ENCODE assay signal across 18 cellular contexts in the genomic region with DNA sequence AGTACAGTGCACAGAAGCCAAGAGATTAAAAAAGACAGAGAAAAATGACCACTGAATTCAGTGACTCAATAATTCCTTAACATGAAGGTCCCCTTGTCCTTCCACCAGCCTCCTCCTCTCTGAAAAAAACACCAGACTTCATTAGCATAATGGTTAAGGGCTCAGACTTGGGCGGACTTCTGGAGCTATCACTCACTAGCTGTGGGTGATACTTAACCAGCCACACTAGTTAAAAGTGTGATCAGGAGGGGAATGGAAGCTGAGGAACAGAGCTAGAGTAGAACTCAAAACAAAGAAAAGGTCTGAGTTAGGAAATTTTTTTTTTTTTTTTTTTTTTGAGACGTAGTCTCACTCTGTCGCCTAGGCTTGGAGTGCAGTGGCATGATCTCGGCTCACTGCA. TPM values are rescaled to one million over a fixed set of nuclear protein-coding genes. Genes with fewer than 3 reads are reported as not detected.
DNase-seq lines count a peak whose midpoint lies in the region; ATAC-seq and TF ChIP-seq lines count a peak whose summit lies in the region.
"Had no signal": no experiment of that assay in that cellular context is flagged by ENCODE, and none has a peak within 500 bp of the region (broad histone marks: within the 10 kb centered on the region; RNA-seq: fewer than 3 reads in every experiment).

No MANE protein-coding gene starts in this region.

- H2AFZ ChIP-seq in smooth muscle cell (ENCODE audit: low read depth), result no peak overlapping the region
- H2AFZ ChIP-seq: PC-9 had no signal

- H3K4me3 Mint-ChIP-seq in activated CD4-positive, alpha-beta T cell treated with anti-CD3 and anti-CD28 coated beads for 36 hours, result no peak overlapping the region
- H3K4me3 Mint-ChIP-seq in T-helper 2 cell treated with Interferon-gamma antibody and Interleukin-4, amounts not matched to agents 5 μg/mL and 100 μg/mL, for 36 hours, result peak overlapping the region; percentile 4
- peak overlapping the region; percentile 47 to 55 for H3K4me3 Mint-ChIP-seq in effector memory CD8-positive, alpha-beta T cell
- H3K4me3 Mint-ChIP-seq: brain, CD14-positive monocyte had no signal

- H3K9me3 ChIP-seq in smooth muscle cell (replicated peaks; ENCODE audit: low read depth), result no peaks in the 10 kb centered on the region
- H3K9me3 ChIP-seq: mucosa of descending colon had no signal

- peak overlapping the region; percentile 51 for H3K27ac Mint-ChIP-seq in activated CD4-positive, alpha-beta T cell treated with anti-CD3 and anti-CD28 coated beads for 36 hours
- H3K27ac Mint-ChIP-seq in T-helper 2 cell treated with Interferon-gamma antibody and Interleukin-4, amounts not matched to agents 5 μg/mL and 100 μg/mL, for 36 hours, result no peak overlapping the region
- peak overlapping the region; percentile 21 to 93 for H3K27ac Mint-ChIP-seq in effector memory CD8-positive, alpha-beta T cell

- H3K4me1 Mint-ChIP-seq in activated CD4-positive, alpha-beta T cell treated with anti-CD3 and anti-CD28 coated beads for 36 hours, result peaks cover 57% of the 10 kb centered on the region
- H3K4me1 Mint-ChIP-seq in T-helper 2 cell treated with Interferon-gamma antibody and Interleukin-4, amounts not matched to agents 5 μg/mL and 100 μg/mL, for 36 hours (ENCODE audit: low read depth), result peaks cover 35% of the 10 kb centered on the region
- peaks cover 39 to 56% of the 10 kb centered on the region in 2 donors for H3K4me1 Mint-ChIP-seq in effector memory CD8-positive, alpha-beta T cell (ENCODE audit: low read depth in 2 of 2)

- intact Hi-C loops in activated CD4-positive, alpha-beta T cell treated with anti-CD3 and anti-CD28 coated beads for 36 hours (cut with DNase I, micrococcal nuclease), result no loop called here

- CTCF ChIA-PET in activated CD4-positive, alpha-beta T cell treated with anti-CD3 and anti-CD28 coated beads for 36 hours (lab: Charles Lee), result interaction anchor here (0.7 to 6.0 kb wide), 7 partner anchors 10 to 240 kb away, joined by 3 to 24 read pairs (median 5); no protein-coding TSS in a partner anchor

- peaks cover 2% of the 10 kb centered on the region for H3K27me3 Mint-ChIP-seq in activated CD4-positive, alpha-beta T cell treated with anti-CD3 and anti-CD28 coated beads for 36 hours
- H3K27me3 Mint-ChIP-seq in T-helper 2 cell treated with Interferon-gamma antibody and Interleukin-4, amounts not matched to agents 5 μg/mL and 100 μg/mL, for 36 hours (ENCODE audit: low read depth), result peaks cover 19% of the 10 kb centered on the region
- no peaks in the 10 kb centered on the region for H3K27me3 Mint-ChIP-seq in effector memory CD8-positive, alpha-beta T cell
- H3K27me3 Mint-ChIP-seq: brain had no signal

- H3F3A ChIP-seq in smooth muscle cell (ENCODE audit: low read depth), result peaks cover 26% of the 10 kb centered on the region

- no peak for DNase-seq in activated CD4-positive, alpha-beta T cell treated with anti-CD3 and anti-CD28 coated beads for 36 hours
- no peak for DNase-seq in activated CD4-positive, alpha-beta T cell treated with anti-CD3 and anti-CD28 coated beads, Interleukin-2, amount 50 U/mL, for 1 hour
- no peak for DNase-seq in T-helper 2 cell treated with Interferon-gamma antibody and Interleukin-4, amounts not matched to agents 5 μg/mL and 100 μg/mL, for 36 hours (ENCODE audit: low spot score)
- peak in 1 of 3 experiments; percentile 16 for DNase-seq in effector memory CD8-positive, alpha-beta T cell
- DNase-seq in smooth muscle cell (lab: John Stamatoyannopoulos, UW; ENCODE audit: unreplicated experiment), result no peak
- no peak for DNase-seq in NCI-H510A (lab: John Stamatoyannopoulos, UW)
- DNase-seq in nucleus accumbens (lab: John Stamatoyannopoulos, UW), result no peak
- DNase-seq in omental fat pad (ENCODE audit: low spot score), result no peak
- DNase-seq: activated CD4-positive, CD25-positive, alpha-beta regulatory T cell treated with anti-CD3 and anti-CD28 coated beads, Interleukin-2, amount 50 U/mL, for 72 hours; head of caudate nucleus; kidney; mucosa of descending colon; NCI-H146; NCI-H524; PC-9 had no signal

- POLR2A ChIA-PET in activated CD4-positive, alpha-beta T cell treated with anti-CD3 and anti-CD28 coated beads for 36 hours (lab: Charles Lee), result no interaction called here

- 39% methylated on average over 4 of the region's 4 CpGs for WGBS in smooth muscle cell (ENCODE audit: low lambda C conversion rate)

- H3K27me3 ChIP-seq in smooth muscle cell (ENCODE audit: low read depth), result no peaks in the 10 kb centered on the region

- H3K4me3 ChIP-seq in smooth muscle cell, result no peak overlapping the region
- H3K4me3 ChIP-seq: GM12878, mucosa of descending colon, PC-9 had no signal

- H3K36me3 ChIP-seq in smooth muscle cell (ENCODE audit: low read depth), result no peaks in the 10 kb centered on the region

- peaks cover 3% of the 10 kb centered on the region for H3K36me3 Mint-ChIP-seq in activated CD4-positive, alpha-beta T cell treated with anti-CD3 and anti-CD28 coated beads for 36 hours (ENCODE audit: low read depth)
- peaks cover 13% of the 10 kb centered on the region for H3K36me3 Mint-ChIP-seq in T-helper 2 cell treated with Interferon-gamma antibody and Interleukin-4, amounts not matched to agents 5 μg/mL and 100 μg/mL, for 36 hours (ENCODE audit: low read depth)
- peaks cover 22% of the 10 kb centered on the region for H3K36me3 Mint-ChIP-seq in effector memory CD8-positive, alpha-beta T cell (ENCODE audit: insufficient read depth)

- H3K27ac ChIP-seq in smooth muscle cell (ENCODE audit: low read depth), result peak overlapping the region; percentile 60
- H3K27ac ChIP-seq: PC-9 had no signal

- TF ChIP-seq CTCF in smooth muscle cell (IDR thresholded peaks at IDR 0.05; ENCODE audit: borderline replicate concordance, insufficient read depth, poor library complexity, severe bottlenecking) (no peak), omental fat pad (IDR thresholded peaks at IDR 0.05) (no peak)

- H3K79me2 ChIP-seq in smooth muscle cell (ENCODE audit: low read depth), result peaks cover 62% of the 10 kb centered on the region

- H3K9ac ChIP-seq in smooth muscle cell (ENCODE audit: low read depth), result no peak overlapping the region

- peak; percentile 11 for ATAC-seq in activated CD4-positive, alpha-beta T cell treated with anti-CD3 and anti-CD28 coated beads for 36 hours
- peak; percentile 63 for ATAC-seq in effector memory CD8-positive, alpha-beta T cell (replicated peaks)
- no peak for ATAC-seq in omental fat pad (ENCODE audit: low FRiP score)
- ATAC-seq: GM12878, mucosa of descending colon had no signal

- H4K20me1 ChIP-seq in smooth muscle cell (ENCODE audit: low read depth), result peaks cover 99% of the 10 kb centered on the region

- no peaks in the 10 kb centered on the region for H3K9me3 Mint-ChIP-seq in activated CD4-positive, alpha-beta T cell treated with anti-CD3 and anti-CD28 coated beads for 36 hours (ENCODE audit: low read depth)
- no peaks in the 10 kb centered on the region for H3K9me3 Mint-ChIP-seq in T-helper 2 cell treated with Interferon-gamma antibody and Interleukin-4, amounts not matched to agents 5 μg/mL and 100 μg/mL, for 36 hours
- H3K9me3 Mint-ChIP-seq in effector memory CD8-positive, alpha-beta T cell, result no peaks in the 10 kb centered on the region
- H3K9me3 Mint-ChIP-seq: brain, CD14-positive monocyte had no signal

- peak overlapping the region; percentile 9 for H3K4me2 ChIP-seq in smooth muscle cell
- H3K4me2 ChIP-seq: PC-9 had no signal

- peaks cover 5% of the 10 kb centered on the region for H3K4me1 ChIP-seq in smooth muscle cell (ENCODE audit: low read depth)

RNA-seq across cellular contexts. Expression of a gene that starts 23.2 kb away (rescaled TPM):
- 1 to 10 TPM; 5.2 to 7.0 TPM for total RNA-seq in activated CD4-positive, alpha-beta T cell treated with anti-CD3 and anti-CD28 coated beads for 36 hours
- total RNA-seq in smooth muscle cell (42.5 and 48.8 TPM in 2 replicates), omental fat pad (10 to 100 TPM; 22.9 to 50.0 (median 31.0) TPM)
- 18.3 and 27.4 TPM in 2 replicates for polyA plus RNA-seq in smooth muscle cell
